Comparison of ENCODE assay signal across 1 cellular context in genomic region chr1:1305300-1306069, GRCh38.
A peak's percentile ranks its signal among the peaks of the same experiment; 100 is the strongest.
TF ChIP-seq lines count a peak whose summit lies in the region.

No MANE protein-coding gene starts in this region.

TF ChIP-seq in HepG2, 621 proteins besides CTCF, POLR2A, EP300 and RAD21 (continued from another document and continues in another):
- TF ChIP-seq ZNF558 (CRISPR knock-in tag; IDR thresholded peaks at IDR 0.05; ENCODE audit: borderline replicate concordance) = 0 out of 2 replicates have a peak, but pooled peaks have one; percentile 48
- no peak for TF ChIP-seq ZNF180 (CRISPR knock-in tag; IDR thresholded peaks at IDR 0.05; ENCODE audit: borderline replicate concordance, low read depth)
- TF ChIP-seq ZFP37 (CRISPR knock-in tag; IDR thresholded peaks at IDR 0.05; ENCODE audit: borderline replicate concordance) = no peak
- TF ChIP-seq SALL1 (CRISPR knock-in tag; IDR thresholded peaks at IDR 0.05) = no peak
- no peak for TF ChIP-seq ZNF672 (CRISPR knock-in tag; IDR thresholded peaks at IDR 0.05)
- no peak; the same call in 1 of the 2 replicates for TF ChIP-seq SALL2 (CRISPR knock-in tag; IDR thresholded peaks at IDR 0.05)
- TF ChIP-seq SRSF4 (IDR thresholded peaks at IDR 0.05; ENCODE audit: low read depth, low read length, poor library complexity, severe bottlenecking) = no peak
- TF ChIP-seq ZNF883 (CRISPR knock-in tag; IDR thresholded peaks at IDR 0.05; ENCODE audit: not compliant biosample characterization) = peak; percentile 25
- TF ChIP-seq ZNF556 (CRISPR knock-in tag; IDR thresholded peaks at IDR 0.05; ENCODE audit: borderline replicate concordance) = no peak
- TF ChIP-seq ZNF557 (CRISPR knock-in tag; IDR thresholded peaks at IDR 0.05) = no peak
- TF ChIP-seq XRCC5 (optimal IDR thresholded peaks at IDR 0.05; ENCODE audit: low read length) = no peak
- no peak for TF ChIP-seq SNAPC2 (CRISPR knock-in tag; IDR thresholded peaks at IDR 0.05)
- peak; percentile 14; the same call in 1 of the 2 replicates for TF ChIP-seq ZSCAN25 (CRISPR knock-in tag; IDR thresholded peaks at IDR 0.05)
- TF ChIP-seq RFXAP (CRISPR knock-in tag; IDR thresholded peaks at IDR 0.05; ENCODE audit: borderline replicate concordance) = 0 out of 2 replicates have a peak, but pooled peaks have one; percentile 2
- TF ChIP-seq ZNF639 (CRISPR knock-in tag; conservative IDR thresholded peaks at IDR 0.05) = no peak
- no peak for TF ChIP-seq NFRKB (IDR thresholded peaks at IDR 0.05)
- peak; percentile 75; the same call in 1 of the 2 replicates for TF ChIP-seq ATF3 (CRISPR knock-in tag; IDR thresholded peaks at IDR 0.05)
- no peak for TF ChIP-seq RFXANK (CRISPR knock-in tag; IDR thresholded peaks at IDR 0.05)
- no peak for TF ChIP-seq PHF5A (CRISPR knock-in tag; IDR thresholded peaks at IDR 0.05; ENCODE audit: low read depth, unreplicated experiment)
- no peak for TF ChIP-seq ZNF160 (CRISPR knock-in tag; IDR thresholded peaks at IDR 0.05)
- no peak for TF ChIP-seq NPAS2 (CRISPR knock-in tag; IDR thresholded peaks at IDR 0.05; ENCODE audit: borderline replicate concordance)
- TF ChIP-seq ZNF326 (CRISPR knock-in tag; IDR thresholded peaks at IDR 0.05; ENCODE audit: borderline replicate concordance) = no peak
- no peak for TF ChIP-seq ZNF878 (CRISPR knock-in tag; IDR thresholded peaks at IDR 0.05)
- TF ChIP-seq LCORL (IDR thresholded peaks at IDR 0.05) = no peak
- TF ChIP-seq LCORL (CRISPR knock-in tag; IDR thresholded peaks at IDR 0.05) = no peak
- TF ChIP-seq ZNF687 (CRISPR knock-in tag; IDR thresholded peaks at IDR 0.05) = peak; percentile 48
- no peak for TF ChIP-seq ZNF362 (CRISPR knock-in tag; IDR thresholded peaks at IDR 0.05; ENCODE audit: borderline replicate concordance)
- no peak for TF ChIP-seq HES4 (CRISPR knock-in tag; IDR thresholded peaks at IDR 0.05; ENCODE audit: borderline replicate concordance)
- no peak for TF ChIP-seq ZNF367 (CRISPR knock-in tag; IDR thresholded peaks at IDR 0.05; ENCODE audit: borderline replicate concordance)
- peak; percentile 11; the same call in 1 of the 2 replicates for TF ChIP-seq HOXA3 (CRISPR knock-in tag; IDR thresholded peaks at IDR 0.05)
- TF ChIP-seq THRA (CRISPR knock-in tag; IDR thresholded peaks at IDR 0.05; ENCODE audit: borderline replicate concordance) = no peak
- TF ChIP-seq ZNF891 (CRISPR knock-in tag; IDR thresholded peaks at IDR 0.05) = no peak; the same call in 1 of the 2 replicates
- TF ChIP-seq ZNF564 (CRISPR knock-in tag; IDR thresholded peaks at IDR 0.05) = no peak; the same call in 1 of the 2 replicates
- TF ChIP-seq CBX1 (IDR thresholded peaks at IDR 0.05; ENCODE audit: low read depth) = no peak
- TF ChIP-seq ETV5 (CRISPR knock-in tag; IDR thresholded peaks at IDR 0.05; ENCODE audit: borderline replicate concordance) = no peak
- no peak for TF ChIP-seq TP53 (CRISPR knock-in tag; conservative IDR thresholded peaks at IDR 0.05)
- 0 out of 2 replicates have a peak, but pooled peaks have one; percentile 16 for TF ChIP-seq ZNF235 (CRISPR knock-in tag; IDR thresholded peaks at IDR 0.05; ENCODE audit: borderline replicate concordance)
- TF ChIP-seq NCOA1 (CRISPR knock-in tag; IDR thresholded peaks at IDR 0.05) = no peak
- no peak for TF ChIP-seq GRHL1 (CRISPR knock-in tag; conservative IDR thresholded peaks at IDR 0.05)
- TF ChIP-seq ZNF7 (CRISPR knock-in tag; IDR thresholded peaks at IDR 0.05) = no peak
- TF ChIP-seq MAZ (IDR thresholded peaks at IDR 0.05; ENCODE audit: borderline replicate concordance, low read depth, low read length) = peak; percentile 39; the same call in 1 of the 2 replicates
- TF ChIP-seq MAZ (CRISPR knock-in tag; IDR thresholded peaks at IDR 0.05; ENCODE audit: low read depth) = peak; percentile 59; the same call in 1 of the 2 replicates
- no peak for TF ChIP-seq ATRX (CRISPR knock-in tag; IDR thresholded peaks at IDR 0.05; ENCODE audit: borderline replicate concordance)
- no peak for TF ChIP-seq U2AF2 (IDR thresholded peaks at IDR 0.05; ENCODE audit: low read depth, low read length)
- TF ChIP-seq NR2F2 (IDR thresholded peaks at IDR 0.05; ENCODE audit: borderline replicate concordance, low read depth) = no peak
- TF ChIP-seq MEIS1 (CRISPR knock-in tag; IDR thresholded peaks at IDR 0.05; ENCODE audit: borderline replicate concordance) = no peak
- no peak for TF ChIP-seq MYNN (CRISPR knock-in tag; IDR thresholded peaks at IDR 0.05; ENCODE audit: low read depth)
- 0 out of 2 replicates have a peak, but pooled peaks have one; percentile 32 for TF ChIP-seq HOXD1 (CRISPR knock-in tag; IDR thresholded peaks at IDR 0.05)
- TF ChIP-seq RFX3 (CRISPR knock-in tag; IDR thresholded peaks at IDR 0.05) = no peak
- no peak for TF ChIP-seq ARHGAP35 (CRISPR knock-in tag; IDR thresholded peaks at IDR 0.05; ENCODE audit: borderline replicate concordance)
- no peak; the same call in 1 of the 2 replicates for TF ChIP-seq HIVEP1 (CRISPR knock-in tag; IDR thresholded peaks at IDR 0.05)
- peak; percentile 63 for TF ChIP-seq ZFP91 (CRISPR knock-in tag; IDR thresholded peaks at IDR 0.05; ENCODE audit: borderline replicate concordance)
- 0 out of 2 replicates have a peak, but pooled peaks have one; percentile 30 for TF ChIP-seq CCDC6 (CRISPR knock-in tag; IDR thresholded peaks at IDR 0.05)
- TF ChIP-seq FOXJ3 (CRISPR knock-in tag; IDR thresholded peaks at IDR 0.05; ENCODE audit: borderline replicate concordance) = no peak
- TF ChIP-seq ZNF17 (CRISPR knock-in tag; IDR thresholded peaks at IDR 0.05) = no peak
- TF ChIP-seq ZNF44 (CRISPR knock-in tag; IDR thresholded peaks at IDR 0.05) = no peak
- TF ChIP-seq HNRNPLL (IDR thresholded peaks at IDR 0.05; ENCODE audit: low read depth, low read length, poor library complexity, severe bottlenecking) = no peak
- no peak for TF ChIP-seq ZNF251 (CRISPR knock-in tag; IDR thresholded peaks at IDR 0.05)
- TF ChIP-seq ZFP82 (CRISPR knock-in tag; IDR thresholded peaks at IDR 0.05; ENCODE audit: borderline replicate concordance) = no peak
- no peak for TF ChIP-seq STAT5B (CRISPR knock-in tag; IDR thresholded peaks at IDR 0.05)
- TF ChIP-seq MTF1 (CRISPR knock-in tag; IDR thresholded peaks at IDR 0.05) = no peak
- TF ChIP-seq TBP (CRISPR knock-in tag; IDR thresholded peaks at IDR 0.05) = 0 out of 2 replicates have a peak, but pooled peaks have one; percentile 42
- TF ChIP-seq ZFX (CRISPR knock-in tag; IDR thresholded peaks at IDR 0.05; ENCODE audit: low read depth) = peak; percentile 60; the same call in 1 of the 2 replicates
- peak; percentile 56; the same call in 1 of the 2 replicates for TF ChIP-seq ZNF264 (CRISPR knock-in tag; IDR thresholded peaks at IDR 0.05)
- peak; percentile 56; the same call in 1 of the 2 replicates for TF ChIP-seq CAMTA2 (CRISPR knock-in tag; IDR thresholded peaks at IDR 0.05; ENCODE audit: borderline replicate concordance)
- no peak for TF ChIP-seq ZSCAN20 (CRISPR knock-in tag; IDR thresholded peaks at IDR 0.05; ENCODE audit: borderline replicate concordance)
- TF ChIP-seq ZNF501 (CRISPR knock-in tag; IDR thresholded peaks at IDR 0.05) = no peak
